In the genomic region with DNA sequence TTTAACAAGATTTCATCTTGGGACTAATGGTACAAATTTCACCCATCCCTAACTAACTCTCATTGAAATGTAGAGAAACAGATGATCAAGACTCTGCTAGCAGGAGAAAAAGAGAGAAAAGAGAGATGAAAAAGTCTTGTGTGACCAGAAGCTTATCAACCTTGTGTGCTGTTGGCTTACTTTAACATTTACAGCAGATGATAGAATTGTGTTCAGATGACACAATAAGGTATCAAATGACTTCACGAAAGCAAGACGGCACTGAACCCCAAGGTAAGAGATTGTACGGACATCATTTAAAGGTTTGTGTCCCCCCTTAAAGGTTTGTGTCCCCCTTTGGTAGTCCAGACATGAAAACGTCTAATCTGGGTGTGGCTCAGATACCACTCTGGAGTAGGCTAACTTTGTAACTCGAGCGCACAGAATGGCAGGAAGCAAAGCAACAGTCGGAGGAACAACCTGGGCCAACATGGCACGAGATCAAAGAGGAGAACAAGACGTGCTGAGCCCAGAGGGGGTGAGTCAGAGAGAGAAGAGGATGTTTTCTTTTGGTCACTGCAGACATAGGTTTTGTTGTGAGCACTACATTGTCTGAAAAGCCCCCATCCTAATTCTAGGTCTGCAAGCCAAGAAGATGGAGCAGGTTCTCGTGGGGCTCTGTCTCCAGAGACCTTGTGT, we compare ENCODE assay signal across 10 cellular contexts. TPM values are rescaled to one million over a fixed set of nuclear protein-coding genes. Genes with fewer than 3 reads are reported as not detected.
DNase-seq lines count a peak whose midpoint lies in the region; ATAC-seq and TF ChIP-seq lines count a peak whose summit lies in the region.
"Had no signal": no experiment of that assay in that cellular context is flagged by ENCODE, and none has a peak within 500 bp of the region (broad histone marks: within the 10 kb centered on the region; RNA-seq: fewer than 3 reads in every experiment).

No MANE protein-coding gene starts in this region.

- peak; percentile 95 for ATAC-seq in activated naive CD8-positive, alpha-beta T cell treated with anti-CD3 and anti-CD28 coated beads, Interleukin-2, amount 10 ng/mL, durations not matched to agents 7 days and 5 days (ENCODE audit: low read depth)
- ATAC-seq in HG02588 (IDR thresholded peaks at IDR 0.05; ENCODE audit: unreplicated experiment) = no peak

- POLR2A ChIA-PET in activated naive CD8-positive, alpha-beta T cell treated with anti-CD3 and anti-CD28 coated beads, Interleukin-2, amount 10 ng/mL, durations not matched to agents 7 days and 5 days (lab: Charles Lee) = interaction anchor here (0.6 to 1.7 kb wide), 2 partner anchors 9 to 10 kb away, joined by 3 to 7 read pairs; partner anchors contain the start of gene LMBR1
- POLR2A ChIA-PET in HEK293T (lab: Yijun Ruan, JAX) = interaction anchor here (3.1 kb wide), 1 partner anchor 10 kb away, joined by 21 read pairs; the partner anchor contains the start of gene LMBR1

- no peak overlapping the region for H3K4me3 ChIP-seq in left ventricle myocardium inferior
- H3K4me3 ChIP-seq: vagina had no signal

- H3K9me3 ChIP-seq in left ventricle myocardium inferior (replicated peaks) = no peaks in the 10 kb centered on the region
- H3K9me3 ChIP-seq: vagina had no signal

- H3K36me3 Mint-ChIP-seq in activated naive CD8-positive, alpha-beta T cell treated with anti-CD3 and anti-CD28 coated beads, Interleukin-2, amount 10 ng/mL, durations not matched to agents 7 days and 5 days = no peaks in the 10 kb centered on the region

- peaks cover 11% of the 10 kb centered on the region for H3K27me3 Mint-ChIP-seq in activated naive CD8-positive, alpha-beta T cell treated with anti-CD3 and anti-CD28 coated beads, Interleukin-2, amount 10 ng/mL, durations not matched to agents 7 days and 5 days

- H3K27ac ChIP-seq in 22Rv1 = peak overlapping the region; percentile 73
- H3K27ac ChIP-seq in left ventricle myocardium inferior (replicated peaks) = peak overlapping the region; percentile 81
- H3K27ac ChIP-seq: vagina had no signal

- H3K9me3 Mint-ChIP-seq in activated naive CD8-positive, alpha-beta T cell treated with anti-CD3 and anti-CD28 coated beads, Interleukin-2, amount 10 ng/mL, durations not matched to agents 7 days and 5 days = no peaks in the 10 kb centered on the region

- TF ChIP-seq CTCF in 22Rv1 (IDR thresholded peaks at IDR 0.05) (no peak), left ventricle myocardium inferior (IDR thresholded peaks at IDR 0.05; ENCODE audit: borderline replicate concordance) (no peak)

- H3K4me1 ChIP-seq in left ventricle myocardium inferior = peaks cover 21% of the 10 kb centered on the region
- H3K4me1 ChIP-seq: vagina had no signal

- H3K36me3 ChIP-seq in left ventricle myocardium inferior = no peaks in the 10 kb centered on the region
- H3K36me3 ChIP-seq: vagina had no signal

- H3K27me3 ChIP-seq in left ventricle myocardium inferior (ENCODE audit: low read depth) = no peaks in the 10 kb centered on the region
- H3K27me3 ChIP-seq: vagina had no signal

- peak overlapping the region; percentile 38 for H3K4me3 Mint-ChIP-seq in activated naive CD8-positive, alpha-beta T cell treated with anti-CD3 and anti-CD28 coated beads, Interleukin-2, amount 10 ng/mL, durations not matched to agents 7 days and 5 days

- DNase-seq in HT-29 (ENCODE audit: low spot score) = peak; percentile 19
- DNase-seq in activated naive CD8-positive, alpha-beta T cell treated with anti-CD3 and anti-CD28 coated beads, Interleukin-2, amount 10 ng/mL, durations not matched to agents 7 days and 5 days = no peak
- peak; percentile 47 for DNase-seq in left ventricle myocardium inferior
- DNase-seq in NCI-H774 (lab: John Stamatoyannopoulos, UW) = no peak
- no peak for DNase-seq in HEK293T (ENCODE audit: extremely low spot score)
- DNase-seq in MV-4-11 (lab: John Stamatoyannopoulos, UW) = no peak
- DNase-seq: DMS79 had no signal

- intact Hi-C loops in left ventricle myocardium inferior (cut with micrococcal nuclease) = no loop called here

- H3K27ac Mint-ChIP-seq in activated naive CD8-positive, alpha-beta T cell treated with anti-CD3 and anti-CD28 coated beads, Interleukin-2, amount 10 ng/mL, durations not matched to agents 7 days and 5 days = peak overlapping the region; percentile 65

- CTCF ChIA-PET in HEK293T (lab: Yijun Ruan, JAX) = no interaction called here

- H3K4me1 Mint-ChIP-seq in activated naive CD8-positive, alpha-beta T cell treated with anti-CD3 and anti-CD28 coated beads, Interleukin-2, amount 10 ng/mL, durations not matched to agents 7 days and 5 days = peaks cover 9% of the 10 kb centered on the region

TF ChIP-seq in HEK293T, 16 proteins besides CTCF, POLR2A, EP300 and RAD21:
- TF ChIP-seq ELF4 (IDR thresholded peaks at IDR 0.05) (no peak), FOXK2 (IDR thresholded peaks at IDR 0.05) (no peak), FOXA1 (IDR thresholded peaks at IDR 0.05) (no peak), CTBP1 (IDR thresholded peaks at IDR 0.05; ENCODE audit: borderline replicate concordance) (no peak), SP1 (IDR thresholded peaks at IDR 0.05) (no peak), HDGF (IDR thresholded peaks at IDR 0.05; ENCODE audit: borderline replicate concordance) (no peak), ARNT (IDR thresholded peaks at IDR 0.05) (no peak), LEF1 (IDR thresholded peaks at IDR 0.05; ENCODE audit: borderline replicate concordance) (no peak), TARDBP (IDR thresholded peaks at IDR 0.05) (no peak), ZNF384 (IDR thresholded peaks at IDR 0.05) (no peak), L3MBTL2 (conservative IDR thresholded peaks at IDR 0.05) (no peak), BHLHE40 (IDR thresholded peaks at IDR 0.05; ENCODE audit: borderline replicate concordance) (no peak), SUZ12 (IDR thresholded peaks at IDR 0.05) (no peak), NFRKB (IDR thresholded peaks at IDR 0.05) (no peak), FOXM1 (IDR thresholded peaks at IDR 0.05; ENCODE audit: borderline replicate concordance) (no peak)
- TF ChIP-seq, protein P1, sequence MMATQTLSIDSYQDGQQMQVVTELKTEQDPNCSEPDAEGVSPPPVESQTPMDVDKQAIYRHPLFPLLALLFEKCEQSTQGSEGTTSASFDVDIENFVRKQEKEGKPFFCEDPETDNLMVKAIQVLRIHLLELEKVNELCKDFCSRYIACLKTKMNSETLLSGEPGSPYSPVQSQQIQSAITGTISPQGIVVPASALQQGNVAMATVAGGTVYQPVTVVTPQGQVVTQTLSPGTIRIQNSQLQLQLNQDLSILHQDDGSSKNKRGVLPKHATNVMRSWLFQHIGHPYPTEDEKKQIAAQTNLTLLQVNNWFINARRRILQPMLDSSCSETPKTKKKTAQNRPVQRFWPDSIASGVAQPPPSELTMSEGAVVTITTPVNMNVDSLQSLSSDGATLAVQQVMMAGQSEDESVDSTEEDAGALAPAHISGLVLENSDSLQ (IDR thresholded peaks at IDR 0.05) = no peak

RNA-seq across cellular contexts. Expression of gene LMBR1, which starts 10.4 kb away (rescaled TPM):
- total RNA-seq in HT-29 (2014; rRNA removed; shearing (Covaris generic)) = 131 and 151 TPM in 2 replicates
- total RNA-seq in activated naive CD8-positive, alpha-beta T cell treated with anti-CD3 and anti-CD28 coated beads, Interleukin-2, amount 10 ng/mL, durations not matched to agents 7 days and 5 days = 10 to 100 TPM; 73.2 to 73.6 TPM
- total RNA-seq in left ventricle myocardium inferior = 37.6 TPM

RNA-seq across cellular contexts. Expression of gene NOM1, which starts 46.1 kb away (rescaled TPM):
- total RNA-seq in HT-29 (2014; rRNA removed; shearing (Covaris generic)) = 27.6 and 28.8 TPM in 2 replicates
- total RNA-seq in activated naive CD8-positive, alpha-beta T cell treated with anti-CD3 and anti-CD28 coated beads, Interleukin-2, amount 10 ng/mL, durations not matched to agents 7 days and 5 days = 10 to 100 TPM; 27.2 to 29.8 TPM
- total RNA-seq in left ventricle myocardium inferior = 10.5 TPM

Comparison
In these comparisons a context has a peak if more than half of its experiments do, and no peak if none do; other contexts are left out.
1. DNase-seq: peak in HT-29 (single experiment) and left ventricle myocardium inferior (single experiment); none in activated naive CD8-positive, alpha-beta T cell treated with anti-CD3 and anti-CD28 coated beads, Interleukin-2, amount 10 ng/mL, durations not matched to agents 7 days and 5 days (single experiment), NCI-H774 (single experiment), HEK293T (single experiment) and MV-4-11 (single experiment).